Comparison of ENCODE assay signal across 35 cellular contexts in genomic region chr19:9989504-9989903, GRCh38. TPM values are rescaled to one million over a fixed set of nuclear protein-coding genes. Genes with fewer than 3 reads are reported as not detected.
"Had no signal": no experiment of that assay in that cellular context is flagged by ENCODE, and none has a peak within 500 bp of the region (broad histone marks: within the 10 kb centered on the region; RNA-seq: fewer than 3 reads in every experiment).

No MANE protein-coding gene starts in this region.

- H3K4me3 Mint-ChIP-seq: naive thymus-derived CD4-positive, alpha-beta T cell; natural killer cell; nephron; neural progenitor cell; stimulated activated memory B cell treated with anti-CD40 and anti-IgM and Interleukin-4, amounts not matched to agents 10 μg/mL and 1 μg/mL and 100 μg/mL, for 72 hours; stimulated activated naive CD8-positive, alpha-beta T cell treated with anti-CD3 and anti-CD28 coated beads, Interleukin-15, amount 100 ng/mL, for 72 hours had no signal

- H3K9ac ChIP-seq: neural progenitor cell, parathyroid adenoma had no signal

- H3K4me2 ChIP-seq: neural progenitor cell, smooth muscle cell had no signal

- H3K79me2 ChIP-seq: parathyroid adenoma had no signal

- H3K27ac Mint-ChIP-seq: naive thymus-derived CD4-positive, alpha-beta T cell; natural killer cell; nephron; progenitor cell of endocrine pancreas; stimulated activated memory B cell treated with anti-CD40 and anti-IgM and Interleukin-4, amounts not matched to agents 10 μg/mL and 1 μg/mL and 100 μg/mL, for 72 hours; stimulated activated naive CD8-positive, alpha-beta T cell treated with anti-CD3 and anti-CD28 coated beads, Interleukin-15, amount 100 ng/mL, for 72 hours had no signal

- H3K27ac ChIP-seq: neural progenitor cell, ovary, parathyroid adenoma, psoas muscle, spleen, suprapubic skin, testis, tibial artery, transverse colon, upper lobe of left lung, vagina had no signal

- FAIRE-seq: urothelium cell line had no signal

- H3K36me3 ChIP-seq: neural progenitor cell, ovary, spleen, tibial artery, transverse colon, upper lobe of left lung, vagina had no signal

- H3K36me3 Mint-ChIP-seq: naive thymus-derived CD4-positive, alpha-beta T cell; natural killer cell; neural progenitor cell; stimulated activated memory B cell treated with anti-CD40 and anti-IgM and Interleukin-4, amounts not matched to agents 10 μg/mL and 1 μg/mL and 100 μg/mL, for 72 hours had no signal

- ATAC-seq: naive thymus-derived CD4-positive, alpha-beta T cell; natural killer cell; psoas muscle; right cardiac atrium; sciatic nerve; stimulated activated memory B cell treated with anti-CD40 and anti-IgM and Interleukin-4, amounts not matched to agents 10 μg/mL and 1 μg/mL and 100 μg/mL, for 72 hours; stimulated activated naive CD8-positive, alpha-beta T cell treated with anti-CD3 and anti-CD28 coated beads, Interleukin-15, amount 100 ng/mL, for 72 hours; stimulated activated naive CD8-positive, alpha-beta T cell treated with anti-CD3 and anti-CD28 coated beads, Interleukin-15, Interleukin-2, amounts not matched to agents 100 U/mL and 50 U/mL, for 24 hours had no signal

- H3K4me1 Mint-ChIP-seq: naive thymus-derived CD4-positive, alpha-beta T cell; natural killer cell; stimulated activated naive CD8-positive, alpha-beta T cell treated with anti-CD3 and anti-CD28 coated beads, Interleukin-15, amount 100 ng/mL, for 72 hours had no signal

- H3K27me3 ChIP-seq: neural progenitor cell, ovary, suprapubic skin, testis, tibial artery, transverse colon, upper lobe of left lung, vagina had no signal

- H3K9me3 Mint-ChIP-seq: natural killer cell; nephron; neural progenitor cell; stimulated activated memory B cell treated with anti-CD40 and anti-IgM and Interleukin-4, amounts not matched to agents 10 μg/mL and 1 μg/mL and 100 μg/mL, for 72 hours; stimulated activated naive CD8-positive, alpha-beta T cell treated with anti-CD3 and anti-CD28 coated beads, Interleukin-15, amount 100 ng/mL, for 72 hours had no signal

- H2AFZ ChIP-seq: neural progenitor cell, parathyroid adenoma had no signal

- H3K4me3 ChIP-seq: neural progenitor cell, ovary, psoas muscle, skin epidermis, smooth muscle cell, spleen, suprapubic skin, testis, tibial artery, transverse colon, upper lobe of left lung, vagina had no signal

- DNase-seq: naive thymus-derived CD4-positive, alpha-beta T cell; natural killer cell; occipital lobe; ovary; psoas muscle; spleen; stimulated activated CD4-positive, alpha-beta T cell treated with anti-CD3 and anti-CD28 coated beads, Interleukin-12 subunit alpha, Interleukin-12 subunit beta, amount 100 ng/mL, for 4 hours; stimulated activated CD4-positive, alpha-beta T cell treated with anti-CD3 and anti-CD28 coated beads, Interleukin-1b, Interleukin-23, amount 100 ng/mL, for 48 hours; stimulated activated CD4-positive, alpha-beta T cell treated with anti-CD3 and anti-CD28 coated beads, Interleukin-4, amount 100 ng/mL, for 1 hour; stimulated activated CD4-positive, alpha-beta T cell treated with anti-CD3 and anti-CD28 coated beads, Interleukin-4, amount 100 ng/mL, for 4 hours; stimulated activated CD8-positive, alpha-beta memory T cell treated with anti-CD3 and anti-CD28 coated beads, Interleukin-4, amount 100 ng/mL, for 48 hours; stimulated activated naive CD4-positive, alpha-beta T cell; stimulated activated naive CD8-positive, alpha-beta T cell treated with anti-CD3 and anti-CD28 coated beads, Interleukin-15, amount 100 ng/mL, for 72 hours; stimulated activated naive CD8-positive, alpha-beta T cell treated with anti-CD3 and anti-CD28 coated beads, Interleukin-15, Interleukin-2, amounts not matched to agents 100 U/mL and 50 U/mL, for 24 hours; substantia nigra; testis; tibial artery; transverse colon; upper lobe of left lung had no signal

- H3K9me3 ChIP-seq: ovary, psoas muscle, spleen, suprapubic skin, testis, tibial artery, transverse colon, upper lobe of left lung, vagina had no signal

- H3K4me1 ChIP-seq: parathyroid adenoma, psoas muscle, spleen, upper lobe of left lung had no signal

RNA-seq across cellular contexts. Expression of gene COL5A3, which starts 20.8 kb away (rescaled TPM):
- total RNA-seq: renal cortical epithelial cell had no signal
- polyA plus RNA-seq: naive thymus-derived CD4-positive, alpha-beta T cell had no signal

RNA-seq across cellular contexts. Expression of gene RDH8, which starts 23.8 kb away (rescaled TPM):
- total RNA-seq: naive thymus-derived CD4-positive, alpha-beta T cell; natural killer cell; occipital lobe; osteoblast; ovary; progenitor cell of endocrine pancreas; psoas muscle; renal cortical epithelial cell; right cardiac atrium; sciatic nerve; smooth muscle cell; spleen; suprapubic skin; transverse colon; upper lobe of left lung; ureter; vagina had no signal
- polyA plus RNA-seq: naive thymus-derived CD4-positive, alpha-beta T cell; neural cell; ovary; psoas muscle; right cardiac atrium; smooth muscle cell; spleen had no signal
